ENCODE assay signal across 15 cellular contexts in genomic region chr2:735670-736218, GRCh38. TPM values are rescaled to one million over a fixed set of nuclear protein-coding genes. Genes with fewer than 3 reads are reported as not detected.
DNase-seq lines count a peak whose midpoint lies in the region; ATAC-seq and TF ChIP-seq lines count a peak whose summit lies in the region.
"Had no signal": no experiment of that assay in that cellular context is flagged by ENCODE, and none has a peak within 500 bp of the region (broad histone marks: within the 10 kb centered on the region; RNA-seq: fewer than 3 reads in every experiment).

No MANE protein-coding gene starts in this region.

- no peak overlapping the region for H3K4me3 Mint-ChIP-seq in activated CD8-positive, alpha-beta T cell treated with anti-CD3 and anti-CD28 coated beads for 36 hours
- H3K4me3 Mint-ChIP-seq in activated CD8-positive, alpha-beta T cell treated with anti-CD3 and anti-CD28 coated beads, Interleukin-2, amount 10 ng/mL, durations not matched to agents 7 days and 5 days: no peak overlapping the region

- WGBS in heart left ventricle, 4 donors: 40 to 54% (median 43%) methylated on average over 5 of the region's 5 CpGs

- no peaks in the 10 kb centered on the region for H3K36me3 ChIP-seq in H7 (replicated peaks; ENCODE audit: control insufficient read depth, insufficient read depth, low read length)
- no peaks in the 10 kb centered on the region for H3K36me3 ChIP-seq in heart left ventricle
- H3K36me3 ChIP-seq: ascending aorta had no signal

- POLR2A ChIA-PET in activated CD8-positive, alpha-beta T cell treated with anti-CD3 and anti-CD28 coated beads for 36 hours (lab: Charles Lee): no interaction called here
- POLR2A ChIA-PET in activated CD8-positive, alpha-beta T cell treated with anti-CD3 and anti-CD28 coated beads, Interleukin-2, amount 10 ng/mL, durations not matched to agents 7 days and 5 days (lab: Charles Lee): no interaction called here

- H3K9me3 ChIP-seq in heart left ventricle: no peaks in the 10 kb centered on the region
- H3K9me3 ChIP-seq: ascending aorta had no signal

- no peak for ATAC-seq in activated CD8-positive, alpha-beta T cell treated with anti-CD3 and anti-CD28 coated beads for 36 hours
- ATAC-seq in activated CD8-positive, alpha-beta T cell treated with anti-CD3 and anti-CD28 coated beads, Interleukin-2, amount 10 ng/mL, durations not matched to agents 7 days and 5 days: no peak
- ATAC-seq in HG03565 (IDR thresholded peaks at IDR 0.05; ENCODE audit: unreplicated experiment) (peak; percentile 53), heart left ventricle (no peak)
- ATAC-seq: foreskin keratinocyte had no signal

- H3K27me3 Mint-ChIP-seq in activated CD8-positive, alpha-beta T cell treated with anti-CD3 and anti-CD28 coated beads for 36 hours: peaks cover 13% of the 10 kb centered on the region
- peaks cover 19% of the 10 kb centered on the region for H3K27me3 Mint-ChIP-seq in activated CD8-positive, alpha-beta T cell treated with anti-CD3 and anti-CD28 coated beads, Interleukin-2, amount 10 ng/mL, durations not matched to agents 7 days and 5 days (ENCODE audit: low read depth)

- TF ChIP-seq CTCF in activated CD8-positive, alpha-beta T cell treated with anti-CD3 and anti-CD28 coated beads for 36 hours (IDR thresholded peaks at IDR 0.05): no peak
- no peak for TF ChIP-seq CTCF in heart left ventricle (IDR thresholded peaks at IDR 0.05)

- no peak overlapping the region for H3K4me3 ChIP-seq in H7 (ENCODE audit: insufficient read depth, low read depth, low read length)
- no peak overlapping the region for H3K4me3 ChIP-seq in heart left ventricle
- H3K4me3 ChIP-seq: ascending aorta had no signal

- peak; percentile 13 for DNase-seq in activated CD8-positive, alpha-beta T cell treated with anti-CD3 and anti-CD28 coated beads for 36 hours
- no peak for DNase-seq in activated CD8-positive, alpha-beta T cell treated with anti-CD3 and anti-CD28 coated beads, Interleukin-2, amount 10 ng/mL, durations not matched to agents 7 days and 5 days
- peak; percentile 69 for DNase-seq in H7
- no peak for DNase-seq in heart left ventricle
- no peak for DNase-seq in GDM1 (lab: John Stamatoyannopoulos, UW)
- DNase-seq in stimulated activated naive CD4-positive, alpha-beta T cell treated with Interleukin-2 at 50 U/mL for 16 hours (lab: John Stamatoyannopoulos, UW): no peak
- no peak for DNase-seq in NCI-H187 (lab: John Stamatoyannopoulos, UW)
- DNase-seq: 8988T, foreskin keratinocyte, NCI-H1105, NCI-H524 treated with DMSO at 0.1 percent for 48 hours, retina, Right ventricle myocardium superior had no signal

- CTCF ChIA-PET in activated CD8-positive, alpha-beta T cell treated with anti-CD3 and anti-CD28 coated beads for 36 hours (lab: Charles Lee): no interaction called here
- CTCF ChIA-PET in activated CD8-positive, alpha-beta T cell treated with anti-CD3 and anti-CD28 coated beads, Interleukin-2, amount 10 ng/mL, durations not matched to agents 7 days and 5 days (lab: Charles Lee): no interaction called here

- intact Hi-C loops in activated CD8-positive, alpha-beta T cell treated with anti-CD3 and anti-CD28 coated beads for 36 hours (cut with micrococcal nuclease): no loop called here
- intact Hi-C loops in heart left ventricle (cut with DNase I): no loop called here

- no peaks in the 10 kb centered on the region for H3K9me3 Mint-ChIP-seq in activated CD8-positive, alpha-beta T cell treated with anti-CD3 and anti-CD28 coated beads for 36 hours
- H3K9me3 Mint-ChIP-seq in activated CD8-positive, alpha-beta T cell treated with anti-CD3 and anti-CD28 coated beads, Interleukin-2, amount 10 ng/mL, durations not matched to agents 7 days and 5 days (ENCODE audit: insufficient read depth): no peaks in the 10 kb centered on the region

- peaks cover 0 to 14% (median 4%) of the 10 kb centered on the region in 12 donors for H3K4me1 ChIP-seq in heart left ventricle
- H3K4me1 ChIP-seq: foreskin keratinocyte had no signal

- H3K27ac Mint-ChIP-seq in activated CD8-positive, alpha-beta T cell treated with anti-CD3 and anti-CD28 coated beads for 36 hours: no peak overlapping the region
- no peak overlapping the region for H3K27ac Mint-ChIP-seq in activated CD8-positive, alpha-beta T cell treated with anti-CD3 and anti-CD28 coated beads, Interleukin-2, amount 10 ng/mL, durations not matched to agents 7 days and 5 days

- no peak overlapping the region for H3K27ac ChIP-seq in heart left ventricle
- H3K27ac ChIP-seq: ascending aorta, foreskin keratinocyte had no signal

- H3K36me3 Mint-ChIP-seq in activated CD8-positive, alpha-beta T cell treated with anti-CD3 and anti-CD28 coated beads for 36 hours (ENCODE audit: low read depth): no peaks in the 10 kb centered on the region
- H3K36me3 Mint-ChIP-seq in activated CD8-positive, alpha-beta T cell treated with anti-CD3 and anti-CD28 coated beads, Interleukin-2, amount 10 ng/mL, durations not matched to agents 7 days and 5 days (ENCODE audit: low read depth): no peaks in the 10 kb centered on the region

- no peak for TF ChIP-seq POLR2A in heart left ventricle (IDR thresholded peaks at IDR 0.05)

- H3K4me1 Mint-ChIP-seq in activated CD8-positive, alpha-beta T cell treated with anti-CD3 and anti-CD28 coated beads for 36 hours (ENCODE audit: low read depth): peaks cover 5% of the 10 kb centered on the region
- H3K4me1 Mint-ChIP-seq in activated CD8-positive, alpha-beta T cell treated with anti-CD3 and anti-CD28 coated beads, Interleukin-2, amount 10 ng/mL, durations not matched to agents 7 days and 5 days (ENCODE audit: low read depth): peaks cover 9% of the 10 kb centered on the region

- no peaks in the 10 kb centered on the region for H3K27me3 ChIP-seq in H7 (ENCODE audit: control insufficient read depth, insufficient read depth, low read length)
- peaks cover 0 to 33% (median 4%) of the 10 kb centered on the region in 9 donors for H3K27me3 ChIP-seq in heart left ventricle
- H3K27me3 ChIP-seq: ascending aorta, foreskin keratinocyte had no signal

RNA-seq across cellular contexts. Expression of gene TMEM18, which starts 58.5 kb away (rescaled TPM):
- total RNA-seq in activated CD8-positive, alpha-beta T cell treated with anti-CD3 and anti-CD28 coated beads for 36 hours: 10 to 100 TPM; 34.0 to 34.6 TPM
- total RNA-seq in activated CD8-positive, alpha-beta T cell treated with anti-CD3 and anti-CD28 coated beads, Interleukin-2, amount 10 ng/mL, durations not matched to agents 7 days and 5 days: 10 to 100 TPM; 31.1 to 32.0 TPM
- total RNA-seq in H7 (2014; rRNA removed; shearing (Covaris generic)): 18.8 and 23.9 TPM in 2 replicates
- total RNA-seq in heart left ventricle: 10 to 100 TPM in 5 of 9 donors, 1 to 10 TPM in 4; 8.8 to 14.2 (median 10.5) TPM
- 10 to 100 TPM in 1 of 2 donors, 1 to 10 TPM in 1; 7.0 to 20.0 TPM for polyA plus RNA-seq in heart left ventricle

Comparison
In these comparisons a context has a peak if more than half of its experiments do, and no peak if none do; other contexts are left out.
1. DNase-seq: peak in activated CD8-positive, alpha-beta T cell treated with anti-CD3 and anti-CD28 coated beads for 36 hours (single experiment) and H7 (single experiment); none in activated CD8-positive, alpha-beta T cell treated with anti-CD3 and anti-CD28 coated beads, Interleukin-2, amount 10 ng/mL, durations not matched to agents 7 days and 5 days (single experiment), heart left ventricle (0 of 5), GDM1 (single experiment), stimulated activated naive CD4-positive, alpha-beta T cell treated with Interleukin-2 at 50 U/mL for 16 hours (single experiment) and NCI-H187 (0 of 2).